33 cellular contexts compared by ENCODE assay signal in genomic region chr3:113885050-113885449, GRCh38. TPM values are rescaled to one million over a fixed set of nuclear protein-coding genes. Genes with fewer than 3 reads are reported as not detected.
"Had no signal": no experiment of that assay in that cellular context is flagged by ENCODE, and none has a peak within 500 bp of the region (broad histone marks: within the 10 kb centered on the region; RNA-seq: fewer than 3 reads in every experiment).

No MANE protein-coding gene starts in this region.

- H3K27me3 ChIP-seq: adrenal gland, body of pancreas, esophagus squamous epithelium, gastroesophageal sphincter had no signal

- H3K4me1 Mint-ChIP-seq: activated CD4-positive, alpha-beta T cell treated with anti-CD3 and anti-CD28 coated beads for 36 hours; activated CD4-positive, alpha-beta T cell treated with anti-CD3 and anti-CD28 coated beads, Interleukin-2, amount 10 ng/mL, durations not matched to agents 24 days and 14 days; activated CD8-positive, alpha-beta memory T cell treated with anti-CD3 and anti-CD28 coated beads, Interleukin-2, amount 10 ng/mL, durations not matched to agents 7 days and 5 days; activated naive CD4-positive, alpha-beta T cell treated with anti-CD3 and anti-CD28 coated beads, Interleukin-2, amount 50 U/mL, for 24 hours; activated naive CD8-positive, alpha-beta T cell treated with anti-CD3 and anti-CD28 coated beads for 36 hours; activated naive CD8-positive, alpha-beta T cell treated with anti-CD3 and anti-CD28 coated beads, Interleukin-2, amount 50 U/mL, for 24 hours had no signal

- DNase-seq: activated CD4-positive, alpha-beta memory T cell treated with anti-CD3 and anti-CD28 coated beads for 36 hours; activated CD4-positive, alpha-beta T cell treated with anti-CD3 and anti-CD28 coated beads for 36 hours; activated CD4-positive, alpha-beta T cell treated with anti-CD3 and anti-CD28 coated beads, Interleukin-2, amount 10 ng/mL, durations not matched to agents 24 days and 14 days; activated CD4-positive, CD25-positive, alpha-beta regulatory T cell; activated CD4-positive, CD25-positive, alpha-beta regulatory T cell treated with anti-CD3 and anti-CD28 coated beads, Interleukin-2, amount 50 U/mL, for 72 hours; activated CD8-positive, alpha-beta memory T cell treated with anti-CD3 and anti-CD28 coated beads, Interleukin-2, amount 10 ng/mL, durations not matched to agents 7 days and 5 days; activated CD8-positive, alpha-beta memory T cell treated with anti-CD3 and anti-CD28 coated beads, Interleukin-2, amount 50 U/mL, for 4 hours; activated CD8-positive, alpha-beta T cell treated with anti-CD3 and anti-CD28 coated beads, Interleukin-2, amount 10 ng/mL, durations not matched to agents 7 days and 5 days; activated effector memory CD4-positive, alpha-beta T cell treated with anti-CD3 and anti-CD28 coated beads, Interleukin-2, amount 50 U/mL, for 16 hours; activated naive CD4-positive, alpha-beta T cell treated with anti-CD3 and anti-CD28 coated beads for 36 hours; activated naive CD8-positive, alpha-beta T cell treated with anti-CD3 and anti-CD28 coated beads for 36 hours; activated naive CD8-positive, alpha-beta T cell treated with anti-CD3 and anti-CD28 coated beads, Interleukin-2, amount 50 U/mL, for 24 hours; activated T-cell treated with anti-CD3 and anti-CD28 coated beads, Interleukin-2, amount 50 U/mL, for 1 hour; activated T-cell treated with anti-CD3 and anti-CD28 coated beads, Interleukin-2, amount 50 U/mL, for 48 hours; adrenal gland; amygdala; aorta; body of pancreas; caudate nucleus; cortex of kidney; dermis blood vessel endothelial cell; effector CD4-positive, alpha-beta T cell; effector memory CD8-positive, alpha-beta T cell; esophagus squamous epithelium; foreskin melanocyte; T-helper 2 cell had no signal

- H3K9me3 ChIP-seq: adrenal gland, body of pancreas, esophagus squamous epithelium had no signal

- H3K27ac ChIP-seq: adrenal gland, body of pancreas, epithelial cell of prostate, esophagus squamous epithelium, gastroesophageal sphincter had no signal

- H3K27ac Mint-ChIP-seq: activated CD4-positive, alpha-beta memory T cell treated with anti-CD3 and anti-CD28 coated beads for 36 hours; activated CD4-positive, alpha-beta T cell treated with anti-CD3 and anti-CD28 coated beads for 36 hours; activated CD4-positive, alpha-beta T cell treated with anti-CD3 and anti-CD28 coated beads, Interleukin-2, amount 10 ng/mL, durations not matched to agents 24 days and 14 days; activated CD8-positive, alpha-beta memory T cell treated with anti-CD3 and anti-CD28 coated beads, Interleukin-2, amount 10 ng/mL, durations not matched to agents 7 days and 5 days; activated CD8-positive, alpha-beta T cell treated with anti-CD3 and anti-CD28 coated beads, Interleukin-2, amount 10 ng/mL, durations not matched to agents 7 days and 5 days; activated naive CD4-positive, alpha-beta T cell treated with anti-CD3 and anti-CD28 coated beads for 36 hours; activated naive CD4-positive, alpha-beta T cell treated with anti-CD3 and anti-CD28 coated beads, Interleukin-2, amount 50 U/mL, for 24 hours; activated naive CD8-positive, alpha-beta T cell treated with anti-CD3 and anti-CD28 coated beads for 36 hours; activated naive CD8-positive, alpha-beta T cell treated with anti-CD3 and anti-CD28 coated beads, Interleukin-2, amount 50 U/mL, for 24 hours; activated T-helper 1 cell treated with anti-CD3 and anti-CD28 coated beads, Interleukin-12 subunit alpha, Interleukin-12 subunit beta, Interleukin-2, Interleukin-4 antibody, amounts not matched to agents 30 ng/mL and 10 ng/mL and 1 ng/mL, durations not matched to agents 14 hours and 24 hours and 36 hours; activated T-helper 2 cell treated with anti-CD3 and anti-CD28 coated beads, Interferon-gamma antibody, Interleukin-2, Interleukin-4, amounts not matched to agents 10 μg/mL and 5 μg/mL and 100 μg/mL, durations not matched to agents 14 hours and 24 hours and 36 hours; effector memory CD8-positive, alpha-beta T cell had no signal

- H3K9me3 Mint-ChIP-seq: activated CD4-positive, alpha-beta memory T cell treated with anti-CD3 and anti-CD28 coated beads for 36 hours; activated CD4-positive, alpha-beta T cell treated with anti-CD3 and anti-CD28 coated beads, Interleukin-2, amount 10 ng/mL, durations not matched to agents 24 days and 14 days; activated naive CD4-positive, alpha-beta T cell treated with anti-CD3 and anti-CD28 coated beads for 36 hours; activated naive CD4-positive, alpha-beta T cell treated with anti-CD3 and anti-CD28 coated beads, Interleukin-2, amount 50 U/mL, for 24 hours; activated naive CD8-positive, alpha-beta T cell treated with anti-CD3 and anti-CD28 coated beads for 36 hours; activated naive CD8-positive, alpha-beta T cell treated with anti-CD3 and anti-CD28 coated beads, Interleukin-2, amount 50 U/mL, for 24 hours; activated T-helper 1 cell treated with anti-CD3 and anti-CD28 coated beads, Interleukin-12 subunit alpha, Interleukin-12 subunit beta, Interleukin-2, Interleukin-4 antibody, amounts not matched to agents 30 ng/mL and 10 ng/mL and 1 ng/mL, durations not matched to agents 14 hours and 24 hours and 36 hours; activated T-helper 2 cell treated with anti-CD3 and anti-CD28 coated beads, Interferon-gamma antibody, Interleukin-2, Interleukin-4, amounts not matched to agents 10 μg/mL and 5 μg/mL and 100 μg/mL, durations not matched to agents 14 hours and 24 hours and 36 hours; effector memory CD8-positive, alpha-beta T cell had no signal

- H3K4me3 Mint-ChIP-seq: activated CD4-positive, alpha-beta memory T cell treated with anti-CD3 and anti-CD28 coated beads for 36 hours; activated CD4-positive, alpha-beta T cell treated with anti-CD3 and anti-CD28 coated beads for 36 hours; activated CD4-positive, alpha-beta T cell treated with anti-CD3 and anti-CD28 coated beads, Interleukin-2, amount 10 ng/mL, durations not matched to agents 24 days and 14 days; activated CD8-positive, alpha-beta memory T cell treated with anti-CD3 and anti-CD28 coated beads, Interleukin-2, amount 10 ng/mL, durations not matched to agents 7 days and 5 days; activated CD8-positive, alpha-beta T cell treated with anti-CD3 and anti-CD28 coated beads, Interleukin-2, amount 10 ng/mL, durations not matched to agents 7 days and 5 days; activated naive CD4-positive, alpha-beta T cell treated with anti-CD3 and anti-CD28 coated beads for 36 hours; activated naive CD4-positive, alpha-beta T cell treated with anti-CD3 and anti-CD28 coated beads, Interleukin-2, amount 50 U/mL, for 24 hours; activated naive CD8-positive, alpha-beta T cell treated with anti-CD3 and anti-CD28 coated beads for 36 hours; activated naive CD8-positive, alpha-beta T cell treated with anti-CD3 and anti-CD28 coated beads, Interleukin-2, amount 50 U/mL, for 24 hours; activated T-helper 1 cell treated with anti-CD3 and anti-CD28 coated beads, Interleukin-12 subunit alpha, Interleukin-12 subunit beta, Interleukin-2, Interleukin-4 antibody, amounts not matched to agents 30 ng/mL and 10 ng/mL and 1 ng/mL, durations not matched to agents 14 hours and 24 hours and 36 hours; effector memory CD8-positive, alpha-beta T cell had no signal

- H3K36me3 Mint-ChIP-seq: activated CD4-positive, alpha-beta memory T cell treated with anti-CD3 and anti-CD28 coated beads for 36 hours; activated CD8-positive, alpha-beta memory T cell treated with anti-CD3 and anti-CD28 coated beads, Interleukin-2, amount 10 ng/mL, durations not matched to agents 7 days and 5 days; activated naive CD4-positive, alpha-beta T cell treated with anti-CD3 and anti-CD28 coated beads, Interleukin-2, amount 50 U/mL, for 24 hours; activated naive CD8-positive, alpha-beta T cell treated with anti-CD3 and anti-CD28 coated beads for 36 hours had no signal

- ATAC-seq: activated CD4-positive, alpha-beta T cell treated with anti-CD3 and anti-CD28 coated beads for 36 hours; activated CD8-positive, alpha-beta memory T cell treated with anti-CD3 and anti-CD28 coated beads, Interleukin-2, amount 10 ng/mL, durations not matched to agents 7 days and 5 days; activated CD8-positive, alpha-beta T cell treated with anti-CD3 and anti-CD28 coated beads, Interleukin-2, amount 10 ng/mL, durations not matched to agents 7 days and 5 days; activated naive CD8-positive, alpha-beta T cell treated with anti-CD3 and anti-CD28 coated beads, Interleukin-2, amount 50 U/mL, for 24 hours; body of pancreas; effector memory CD8-positive, alpha-beta T cell had no signal

- H3K27me3 Mint-ChIP-seq: activated CD4-positive, alpha-beta memory T cell treated with anti-CD3 and anti-CD28 coated beads for 36 hours; activated CD4-positive, alpha-beta T cell treated with anti-CD3 and anti-CD28 coated beads, Interleukin-2, amount 10 ng/mL, durations not matched to agents 24 days and 14 days; activated CD8-positive, alpha-beta memory T cell treated with anti-CD3 and anti-CD28 coated beads, Interleukin-2, amount 10 ng/mL, durations not matched to agents 7 days and 5 days; activated naive CD8-positive, alpha-beta T cell treated with anti-CD3 and anti-CD28 coated beads for 36 hours; activated naive CD8-positive, alpha-beta T cell treated with anti-CD3 and anti-CD28 coated beads, Interleukin-2, amount 50 U/mL, for 24 hours; effector memory CD8-positive, alpha-beta T cell had no signal

- FAIRE-seq: colon, endothelial cell of umbilical vein had no signal

- H3K4me1 ChIP-seq: adrenal gland, body of pancreas, esophagus squamous epithelium, gastroesophageal sphincter had no signal

- H3K36me3 ChIP-seq: adrenal gland, esophagus squamous epithelium, gastroesophageal sphincter had no signal

- H3K4me3 ChIP-seq: adrenal gland, body of pancreas, esophagus squamous epithelium, gastroesophageal sphincter had no signal

RNA-seq across cellular contexts. Expression of gene GRAMD1C, which starts 46.5 kb away (rescaled TPM):
- total RNA-seq: activated CD4-positive, alpha-beta T cell treated with anti-CD3 and anti-CD28 coated beads, Interleukin-2, amount 10 ng/mL, durations not matched to agents 24 days and 14 days had no signal
